ENCODE assay signal across 14 cellular contexts in genomic region chr16:87697256-87697655, GRCh38.
"Had no signal": no experiment of that assay in that cellular context is flagged by ENCODE, and none has a peak within 500 bp of the region (broad histone marks: within the 10 kb centered on the region; RNA-seq: fewer than 3 reads in every experiment).

No MANE protein-coding gene starts in this region.

- FAIRE-seq: astrocyte, bronchial epithelial cell, endometrium, islet of Langerhans had no signal

- DNase-seq: activated B cell treated with CpG ODN at 0.5 μM for 24 hours; activated CD4-positive, alpha-beta T cell treated with anti-CD3 and anti-CD28 coated beads, Interleukin-2, amount 50 U/mL, for 1 hour; activated naive CD4-positive, alpha-beta T cell; dorsolateral prefrontal cortex; stimulated activated CD4-positive, alpha-beta T cell treated with anti-CD3 and anti-CD28 coated beads, Interleukin-1b, Interleukin-23, amount 100 ng/mL, for 48 hours; thyroid gland had no signal

- H2AFZ ChIP-seq: parathyroid adenoma had no signal

- H3K9me3 ChIP-seq: neutrophil, thyroid gland had no signal

- H3K9ac ChIP-seq: parathyroid adenoma had no signal

- H3K4me1 ChIP-seq: parathyroid adenoma, thyroid gland had no signal

- H3K4me3 ChIP-seq: dorsolateral prefrontal cortex, lung, thyroid gland had no signal

- ATAC-seq: esophagus mucosa had no signal

- H3K79me2 ChIP-seq: parathyroid adenoma had no signal

- H3K27me3 ChIP-seq: dorsolateral prefrontal cortex, neutrophil, thyroid gland had no signal

- H3K27ac ChIP-seq: neutrophil, parathyroid adenoma, thyroid gland had no signal
